7 cellular contexts compared by ENCODE assay signal in the genomic region with DNA sequence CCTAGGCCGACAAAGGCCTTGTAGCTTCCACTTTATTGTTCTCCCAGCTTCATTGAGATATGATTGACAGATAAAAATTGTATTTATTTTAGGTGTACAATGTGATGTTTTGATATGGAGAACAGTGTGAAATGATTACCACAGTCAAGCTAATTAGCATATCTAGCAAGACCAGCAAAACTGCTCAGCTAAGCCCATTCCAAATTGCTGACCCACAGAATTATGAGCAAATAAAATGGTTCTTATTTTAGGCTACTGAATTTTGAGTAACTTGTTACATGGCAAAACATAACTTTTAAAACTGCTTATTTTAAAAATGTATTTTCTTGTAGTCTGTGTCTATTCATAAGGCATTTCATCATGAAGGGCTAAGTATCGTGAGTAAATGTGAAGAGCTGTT.
"Had no signal": no experiment of that assay in that cellular context is flagged by ENCODE, and none has a peak within 500 bp of the region (broad histone marks: within the 10 kb centered on the region; RNA-seq: fewer than 3 reads in every experiment).

No MANE protein-coding gene starts in this region.

- H3K9me3 Mint-ChIP-seq: GM23338, H9, IgD-negative memory B cell had no signal

- H3K4me3 Mint-ChIP-seq: GM23338, H9, IgD-negative memory B cell had no signal

- ATAC-seq: GM23338 had no signal

- H3K36me3 Mint-ChIP-seq: IgD-negative memory B cell had no signal

- H3K27ac Mint-ChIP-seq: GM23338, H9 had no signal

- H3K27me3 Mint-ChIP-seq: IgD-negative memory B cell had no signal

- DNase-seq: H9, HCEC 1CT had no signal

- FAIRE-seq: H1, H54, HTR-8/SVneo had no signal
